ENCODE assay signal across 27 cellular contexts in genomic region chr17:79848370-79848766, GRCh38.
"Had no signal": no experiment of that assay in that cellular context is flagged by ENCODE, and none has a peak within 500 bp of the region (broad histone marks: within the 10 kb centered on the region; RNA-seq: fewer than 3 reads in every experiment).

No MANE protein-coding gene starts in this region.

- H3K36me3 Mint-ChIP-seq: mesothelial cell of epicardium; naive B cell; natural killer cell treated with Interleukin-12 subunit alpha and Interleukin-12 subunit beta and Interleukin-15 and Interleukin-18, amount 100 ng/mL, for 72 hours; stimulated activated effector memory CD8-positive, alpha-beta T cell treated with anti-CD3 and anti-CD28 coated beads, Interleukin-12 subunit alpha, Interleukin-12 subunit beta, amount 100 ng/mL, for 72 hours had no signal

- H3K27ac Mint-ChIP-seq: mesothelial cell of epicardium; natural killer cell treated with Interleukin-12 subunit alpha and Interleukin-12 subunit beta and Interleukin-15 and Interleukin-18, amount 100 ng/mL, for 72 hours; progenitor cell of endocrine pancreas; stimulated activated effector memory CD8-positive, alpha-beta T cell treated with anti-CD3 and anti-CD28 coated beads, Interleukin-12 subunit alpha, Interleukin-12 subunit beta, amount 100 ng/mL, for 72 hours; stimulated activated naive CD8-positive, alpha-beta T cell treated with anti-CD3 and anti-CD28 coated beads, Interleukin-15, Interleukin-2, amounts not matched to agents 100 ng/mL and 50 ng/mL, for 24 hours had no signal

- H3K27me3 ChIP-seq: ovary had no signal

- FAIRE-seq: keratinocyte, small intestine had no signal

- H3K4me3 ChIP-seq: heart right ventricle, left ventricle myocardium inferior, lung, ovary, sigmoid colon, spleen, suprapubic skin, thoracic aorta, tibial artery, upper lobe of right lung had no signal

- DNase-seq: heart right ventricle; hippocampal formation; kidney glomerular epithelial cell; left colon; left ventricle myocardium inferior; mesendoderm; naive B cell; ovary; right cardiac atrium; sigmoid colon; small intestine; spleen; stimulated activated CD4-positive, alpha-beta T cell treated with anti-CD3 and anti-CD28 coated beads, Interleukin-4, amount 100 ng/mL, for 24 hours; stimulated activated naive CD4-positive, alpha-beta T cell; tibial artery; trophoblast cell; upper lobe of right lung had no signal

- ATAC-seq: heart right ventricle; left colon; natural killer cell treated with Interleukin-12 subunit alpha and Interleukin-12 subunit beta and Interleukin-15 and Interleukin-18, amount 100 ng/mL, for 72 hours; right cardiac atrium; stimulated activated effector memory CD8-positive, alpha-beta T cell treated with anti-CD3 and anti-CD28 coated beads, Interleukin-12 subunit alpha, Interleukin-12 subunit beta, amount 100 ng/mL, for 72 hours; upper lobe of right lung had no signal

- H3K9me3 ChIP-seq: heart right ventricle, left ventricle myocardium inferior, ovary, sigmoid colon, spleen, suprapubic skin, thoracic aorta, tibial artery, upper lobe of right lung had no signal

- H3K9me3 Mint-ChIP-seq: mesothelial cell of epicardium; naive B cell; natural killer cell treated with Interleukin-12 subunit alpha and Interleukin-12 subunit beta and Interleukin-15 and Interleukin-18, amount 100 ng/mL, for 72 hours; neural crest cell; stimulated activated effector memory CD8-positive, alpha-beta T cell treated with anti-CD3 and anti-CD28 coated beads, Interleukin-12 subunit alpha, Interleukin-12 subunit beta, amount 100 ng/mL, for 72 hours; stimulated activated naive CD8-positive, alpha-beta T cell treated with anti-CD3 and anti-CD28 coated beads, Interleukin-15, Interleukin-2, amounts not matched to agents 100 ng/mL and 50 ng/mL, for 24 hours had no signal

- H3K36me3 ChIP-seq: heart right ventricle, left ventricle myocardium inferior, ovary, sigmoid colon, spleen, suprapubic skin, thoracic aorta, tibial artery, upper lobe of right lung had no signal

- H3K4me3 Mint-ChIP-seq: mesothelial cell of epicardium; naive B cell; natural killer cell treated with Interleukin-12 subunit alpha and Interleukin-12 subunit beta and Interleukin-15 and Interleukin-18, amount 100 ng/mL, for 72 hours; neural crest cell; stimulated activated effector memory CD8-positive, alpha-beta T cell treated with anti-CD3 and anti-CD28 coated beads, Interleukin-12 subunit alpha, Interleukin-12 subunit beta, amount 100 ng/mL, for 72 hours; stimulated activated naive CD8-positive, alpha-beta T cell treated with anti-CD3 and anti-CD28 coated beads, Interleukin-15, Interleukin-2, amounts not matched to agents 100 ng/mL and 50 ng/mL, for 24 hours had no signal

- H3K27ac ChIP-seq: heart right ventricle, left ventricle myocardium inferior, ovary, sigmoid colon, spleen, suprapubic skin, thoracic aorta, tibial artery, upper lobe of right lung had no signal
